13 cellular contexts compared by ENCODE assay signal in the genomic region with DNA sequence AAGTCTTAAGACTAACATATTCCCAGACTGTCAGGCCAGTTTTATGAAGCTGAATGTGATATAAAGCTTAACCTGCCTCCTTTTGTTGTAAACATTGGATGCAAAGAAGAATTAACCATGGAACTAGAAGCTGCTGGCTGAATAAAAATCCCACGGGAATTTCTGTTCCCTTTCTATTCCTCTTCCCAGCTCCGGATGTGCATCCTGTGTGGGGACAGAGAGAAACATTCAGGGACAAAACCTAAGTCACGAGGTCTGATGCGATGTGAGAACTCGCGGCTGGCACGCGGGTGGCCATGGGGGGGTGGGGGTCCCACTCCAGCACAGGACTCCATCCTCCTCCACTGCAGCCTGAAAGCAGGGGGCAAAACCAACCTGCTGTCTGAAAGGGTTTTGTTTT. TPM values are rescaled to one million over a fixed set of nuclear protein-coding genes. Genes with fewer than 3 reads are reported as not detected.
DNase-seq lines count a peak whose midpoint lies in the region; FAIRE-seq and TF ChIP-seq lines count a peak whose summit lies in the region.
"Had no signal": no experiment of that assay in that cellular context is flagged by ENCODE, and none has a peak within 500 bp of the region (broad histone marks: within the 10 kb centered on the region; RNA-seq: fewer than 3 reads in every experiment).

No MANE protein-coding gene starts in this region.

- no peak overlapping the region for H3K9ac ChIP-seq in mammary epithelial cell (ENCODE audit: insufficient read depth, low read length)

- H3K4me3 ChIP-seq in breast epithelium (no peak overlapping the region), mammary epithelial cell (replicated peaks in 1 of 3; ENCODE audit: insufficient read depth in 1 of 3, low read depth in 2 of 3, low read length in 3 of 3) (no peak overlapping the region), osteoblast (ENCODE audit: insufficient read depth, low read length) (no peak overlapping the region), vagina (no peak overlapping the region)

- H3K9me3 ChIP-seq in breast epithelium (peaks cover 0 to 4% of the 10 kb centered on the region in 2 donors), mammary epithelial cell (replicated peaks; ENCODE audit: insufficient read depth, low read length) (no peaks in the 10 kb centered on the region), osteoblast (ENCODE audit: low read depth, low read length) (no peaks in the 10 kb centered on the region), vagina (no peaks in the 10 kb centered on the region)

- H2AFZ ChIP-seq in mammary epithelial cell (ENCODE audit: low read depth, low read length) (no peak overlapping the region), osteoblast (ENCODE audit: low read length) (no peak overlapping the region)

- H3K79me2 ChIP-seq in mammary epithelial cell (ENCODE audit: insufficient read depth, low read length) (peaks cover 9% of the 10 kb centered on the region), osteoblast (ENCODE audit: insufficient read depth, low read length) (peaks cover 54% of the 10 kb centered on the region)

- no peaks in the 10 kb centered on the region for H3K36me3 ChIP-seq in breast epithelium
- peaks cover 2% of the 10 kb centered on the region for H3K36me3 ChIP-seq in mammary epithelial cell (ENCODE audit: insufficient read depth, low read length)
- peaks cover 3% of the 10 kb centered on the region for H3K36me3 ChIP-seq in osteoblast (ENCODE audit: insufficient read depth, low read length)
- H3K36me3 ChIP-seq in vagina = no peaks in the 10 kb centered on the region

- TF ChIP-seq POLR2A in breast epithelium (IDR thresholded peaks at IDR 0.05) (no peak), vagina (IDR thresholded peaks at IDR 0.05) (no peak)

- TF ChIP-seq CTCF in breast epithelium (IDR thresholded peaks at IDR 0.05) = no peak
- no peak for TF ChIP-seq CTCF in mammary epithelial cell (conservative IDR thresholded peaks at IDR 0.05 in 1 of 2, IDR thresholded peaks at IDR 0.05 in 1 of 2; ENCODE audit: extremely low read depth in 1 of 2, insufficient read depth in 1 of 2, low read depth in 1 of 2, low read length in 2 of 2)
- TF ChIP-seq CTCF in osteoblast (IDR thresholded peaks at IDR 0.05; ENCODE audit: extremely low read depth, low read depth, low read length) = no peak
- TF ChIP-seq CTCF in vagina (IDR thresholded peaks at IDR 0.05) = no peak

- BruUV-seq in mammary epithelial cell (replicated peaks; lab: Mats Ljungman, UMichigan) = no TSS peak

- H3K4me1 ChIP-seq in breast epithelium (peaks cover 0 to 6% of the 10 kb centered on the region in 2 donors), mammary epithelial cell (ENCODE audit: insufficient read depth, low read length) (peaks cover 52% of the 10 kb centered on the region), osteoblast (ENCODE audit: insufficient read depth, low read length) (peaks cover 58% of the 10 kb centered on the region), vagina (peaks cover 52% of the 10 kb centered on the region)

- DNase-seq in breast epithelium (ENCODE audit: low spot score in 2 of 2) = no peak
- no peak for DNase-seq in mammary epithelial cell
- peak; percentile 31 for DNase-seq in globus pallidus (ENCODE audit: low spot score)
- no peak for DNase-seq in osteoblast (ENCODE audit: insufficient read length, low spot score, missing footprints)
- no peak for DNase-seq in vagina (ENCODE audit: extremely low spot score in 2 of 2)
- no peak for DNase-seq in COLO829 (ENCODE audit: low spot score)
- no peak for DNase-seq in inferior parietal cortex (ENCODE audit: extremely low spot score)
- DNase-seq in HTR-8/SVneo (ENCODE audit: insufficient read length, low spot score) = no peak
- DNase-seq: activated CD4-positive, CD25-positive, alpha-beta regulatory T cell treated with anti-CD3 and anti-CD28 coated beads, Interleukin-2, amount 50 U/mL, for 72 hours; effector memory CD4-positive, alpha-beta T cell; Kasumi-1; NCI-H2029 treated with DMSO at 0.1 percent for 48 hours had no signal

- no peak for FAIRE-seq in HTR-8/SVneo (lab: Jason Lieb, UNC)
- FAIRE-seq: A204.1 had no signal

- intact Hi-C loops in breast epithelium (cut with DNase I; ENCODE audit: low total_unique reads) (no loop called here), mammary epithelial cell (cut with micrococcal nuclease) (no loop called here), vagina (cut with DNase I) (no loop called here)

- in situ Hi-C loops in mammary epithelial cell (cut with MboI; ENCODE audit: low sequenced_read_pairs in 2 of 2) = no loop called here

- H4K20me1 ChIP-seq in mammary epithelial cell (ENCODE audit: insufficient read depth, low read length) = no peaks in the 10 kb centered on the region
- H4K20me1 ChIP-seq in osteoblast (ENCODE audit: insufficient read depth, low read length) = no peaks in the 10 kb centered on the region

- no peak overlapping the region for H3K4me2 ChIP-seq in mammary epithelial cell (ENCODE audit: insufficient read depth, low read depth, low read length)
- H3K4me2 ChIP-seq in osteoblast (ENCODE audit: insufficient read depth, low read length) = peak overlapping the region; percentile 68

- H3K27ac ChIP-seq in breast epithelium = peak overlapping the region; percentile 29 to 88
- no peak overlapping the region for H3K27ac ChIP-seq in mammary epithelial cell (ENCODE audit: insufficient read depth, low read depth, low read length)
- H3K27ac ChIP-seq in osteoblast (ENCODE audit: low read depth, low read length) = peak overlapping the region; percentile 81
- peak overlapping the region; percentile 63 for H3K27ac ChIP-seq in vagina

- CTCF ChIA-PET in mammary epithelial cell (lab: Charles Lee; ENCODE audit: low non-redundant PET) = no interaction called here

- dilution Hi-C loops in mammary epithelial cell (cut with HindIII; ENCODE audit: low sequenced_read_pairs) = no loop called here

- H3K27me3 ChIP-seq in breast epithelium (no peaks in the 10 kb centered on the region), mammary epithelial cell (ENCODE audit: insufficient read depth, low read length) (no peaks in the 10 kb centered on the region), osteoblast (ENCODE audit: insufficient read depth, low read length) (no peaks in the 10 kb centered on the region), vagina (no peaks in the 10 kb centered on the region)

- 100% methylated on average over 4 of the region's 8 CpGs for WGBS in mammary epithelial cell (ENCODE audit: low coverage, missing lambda C conversion rate)

RNA-seq across cellular contexts. Expression of a gene that starts 32.2 kb away (rescaled TPM):
- 10 to 100 TPM in 1 of 3 donors, 1 to 10 TPM in 2; 2.5 to 13.4 (median 2.6) TPM for total RNA-seq in breast epithelium
- 1 to 10 TPM in 1 of 2 donors, under 1 TPM in 1; 0.83 to 3.7 TPM for total RNA-seq in mammary epithelial cell
- 0.15 TPM for polyA plus RNA-seq in mammary epithelial cell
- not detected for polyA minus RNA-seq in mammary epithelial cell
- 3.3 and 4.1 TPM in 2 replicates for total RNA-seq in osteoblast
- total RNA-seq in vagina = 2.2 TPM
